ENCODE assay signal across 28 cellular contexts in genomic region chr17:18203308-18203707, GRCh38. TPM values are rescaled to one million over a fixed set of nuclear protein-coding genes. Genes with fewer than 3 reads are reported as not detected.
DNase-seq lines count a peak whose midpoint lies in the region; ATAC-seq, FAIRE-seq and TF ChIP-seq lines count a peak whose summit lies in the region.
"Had no signal": no experiment of that assay in that cellular context is flagged by ENCODE, and none has a peak within 500 bp of the region (broad histone marks: within the 10 kb centered on the region; RNA-seq: fewer than 3 reads in every experiment).

No MANE protein-coding gene starts in this region.

- FAIRE-seq in A549 (lab: Jason Lieb, UNC) (peak; percentile 59), astrocyte (lab: Jason Lieb, UNC) (no peak)
- FAIRE-seq: GM12892, keratinocyte had no signal

- CTCF ChIA-PET in A549 (lab: Yijun Ruan, JAX) = interaction anchor here (0.6 to 13.0 kb wide), 9 partner anchors 12 to 587 kb away, joined by 3 to 106 read pairs (median 3); no protein-coding TSS in a partner anchor

- H3K36me3 Mint-ChIP-seq in GM23338 (ENCODE audit: low read depth) = peaks cover 24% of the 10 kb centered on the region
- H3K36me3 Mint-ChIP-seq in astrocyte (ENCODE audit: low read depth, unreplicated experiment) = peaks cover 19% of the 10 kb centered on the region
- peaks cover 25% of the 10 kb centered on the region for H3K36me3 Mint-ChIP-seq in memory B cell
- H3K36me3 Mint-ChIP-seq: natural killer cell had no signal

- peak overlapping the region; percentile 72; the same call in 1 of the 2 replicates for H3K27ac Mint-ChIP-seq in GM23338
- H3K27ac Mint-ChIP-seq in astrocyte (ENCODE audit: unreplicated experiment) = peak overlapping the region; percentile 69
- H3K27ac Mint-ChIP-seq in memory B cell = peak overlapping the region; percentile 74
- H3K27ac Mint-ChIP-seq: activated T-helper 2 cell treated with anti-CD3 and anti-CD28 coated beads, Interferon-gamma antibody, Interleukin-2, Interleukin-4, amounts not matched to agents 10 μg/mL and 5 μg/mL and 100 μg/mL, durations not matched to agents 14 hours and 24 hours and 36 hours had no signal

- H3K4me2 ChIP-seq in A549 (no peak overlapping the region; the same call in 2 of the 3 replicates), GM23338 (no peak overlapping the region), astrocyte (ENCODE audit: low read length) (no peak overlapping the region)

- H3K27me3 Mint-ChIP-seq in GM23338 (ENCODE audit: insufficient read depth, low read depth, poor library complexity) (peaks cover 3% of the 10 kb centered on the region), astrocyte (ENCODE audit: low read depth, unreplicated experiment) (no peaks in the 10 kb centered on the region), memory B cell (no peaks in the 10 kb centered on the region)

- TF ChIP-seq EP300 in A549 (IDR thresholded peaks at IDR 0.05) = no peak

- H3K9me3 Mint-ChIP-seq in GM23338 = no peaks in the 10 kb centered on the region
- H3K9me3 Mint-ChIP-seq in astrocyte (ENCODE audit: unreplicated experiment) = no peaks in the 10 kb centered on the region
- no peaks in the 10 kb centered on the region for H3K9me3 Mint-ChIP-seq in memory B cell
- H3K9me3 Mint-ChIP-seq: activated T-helper 2 cell treated with anti-CD3 and anti-CD28 coated beads, Interferon-gamma antibody, Interleukin-2, Interleukin-4, amounts not matched to agents 10 μg/mL and 5 μg/mL and 100 μg/mL, durations not matched to agents 14 hours and 24 hours and 36 hours; CD14-positive monocyte; natural killer cell had no signal

- no peak for DNase-seq in A549 (ENCODE audit: low read depth in 1 of 2, low spot score in 1 of 2)
- DNase-seq in GM23338 (ENCODE audit: low spot score) = no peak
- no peak for DNase-seq in astrocyte (ENCODE audit: low read depth)
- no peak for DNase-seq in memory B cell (ENCODE audit: low spot score in 2 of 2)
- no peak for DNase-seq in mesenteric fat pad (ENCODE audit: low spot score)
- DNase-seq in DMS53 (lab: John Stamatoyannopoulos, UW) = no peak
- DNase-seq: activated CD4-positive, alpha-beta T cell treated with anti-CD3 and anti-CD28 coated beads for 1 hour; central memory CD4-positive, alpha-beta T cell; dorsolateral prefrontal cortex; foreskin keratinocyte; hippocampal formation; mesenchymal stem cell; MM.1S; natural killer cell; NCI-H1436 treated with DMSO at 0.1 percent for 48 hours; NCI-H524 treated with DMSO at 0.1 percent for 48 hours; SHP77; stimulated activated CD4-positive, alpha-beta T cell treated with anti-CD3 and anti-CD28 coated beads, Interleukin-2, amount 100 ng/mL, for 24 hours; stimulated activated naive CD4-positive, alpha-beta T cell had no signal

- TF ChIP-seq RAD21 in A549 (conservative IDR thresholded peaks at IDR 0.05 in 1 of 2, IDR thresholded peaks at IDR 0.05 in 1 of 2) = no peak

- H3K9me3 ChIP-seq in A549 (no peaks in the 10 kb centered on the region), astrocyte (ENCODE audit: insufficient read depth, low read depth, low read length) (no peaks in the 10 kb centered on the region)
- H3K9me3 ChIP-seq: thoracic aorta had no signal

- 65% methylated on average over 7 of the region's 7 CpGs for WGBS in A549 (ENCODE audit: missing lambda C conversion rate)

- no peak overlapping the region for H3K4me3 ChIP-seq in A549
- H3K4me3 ChIP-seq in GM23338 = no peak overlapping the region
- no peak overlapping the region for H3K4me3 ChIP-seq in astrocyte (ENCODE audit: insufficient read depth, low read depth, low read length)
- H3K4me3 ChIP-seq: dorsolateral prefrontal cortex, thoracic aorta had no signal

- H3K27me3 ChIP-seq in GM23338 (ENCODE audit: insufficient read depth) = no peaks in the 10 kb centered on the region
- no peaks in the 10 kb centered on the region for H3K27me3 ChIP-seq in astrocyte (ENCODE audit: insufficient read depth, low read length)
- H3K27me3 ChIP-seq: dorsolateral prefrontal cortex, foreskin keratinocyte had no signal

- TF ChIP-seq CTCF in A549 (IDR thresholded peaks at IDR 0.05) (no peak), GM23338 (conservative IDR thresholded peaks at IDR 0.05; ENCODE audit: low read depth in 2 of 2) (no peak), astrocyte (IDR thresholded peaks at IDR 0.05; ENCODE audit: insufficient read depth, low read depth, low read length) (no peak)

- ATAC-seq in A549 (peak in 1 of 2 experiments; percentile 50; a peak in 2 of 6 replicates), GM23338 (peak; percentile 85), memory B cell (ENCODE audit: low read depth) (no peak), GM19455 (IDR thresholded peaks at IDR 0.05; ENCODE audit: unreplicated experiment) (no peak), HG03175 (IDR thresholded peaks at IDR 0.05; ENCODE audit: unreplicated experiment) (no peak)
- ATAC-seq: foreskin keratinocyte, natural killer cell had no signal

- POLR2A ChIA-PET in A549 (lab: Yijun Ruan, JAX) = interaction anchor here (1.3 kb wide), 1 partner anchor 20 kb away, joined by 5 read pairs; the partner anchor contains the start of gene ALKBH5

- no peak overlapping the region for H2AFZ ChIP-seq in GM23338
- no peak overlapping the region for H2AFZ ChIP-seq in astrocyte (ENCODE audit: low read depth, low read length)
- H2AFZ ChIP-seq: parathyroid adenoma had no signal

- no peak overlapping the region for H3K9ac ChIP-seq in astrocyte (ENCODE audit: low read length)
- H3K9ac ChIP-seq: parathyroid adenoma had no signal

- H3K27ac ChIP-seq in A549 (0 out of 6 replicates have a peak overlapping the region, but pooled peaks of 1 of the 2 experiments have one; percentile 6), GM23338 (ENCODE audit: low read depth) (no peak overlapping the region), astrocyte (ENCODE audit: low read depth, low read length) (no peak overlapping the region)
- H3K27ac ChIP-seq: foreskin keratinocyte, HL-60, parathyroid adenoma, thoracic aorta had no signal

- TF ChIP-seq POLR2A in A549 (IDR thresholded peaks at IDR 0.05; ENCODE audit: low read length) = no peak

- H3K4me1 ChIP-seq in A549 (peaks cover 14% of the 10 kb centered on the region), GM23338 (ENCODE audit: insufficient read depth) (no peaks in the 10 kb centered on the region), astrocyte (ENCODE audit: insufficient read depth, low read length) (no peaks in the 10 kb centered on the region)

- H3F3A ChIP-seq in GM23338 (replicated peaks; ENCODE audit: low read depth) = 0 out of 2 replicates have a peak, but pooled peaks cover 2% of the 10 kb centered on the region

- H3K4me1 Mint-ChIP-seq in GM23338 = peaks cover 4% of the 10 kb centered on the region; the same call in 2 of the 3 replicates
- no peaks in the 10 kb centered on the region for H3K4me1 Mint-ChIP-seq in astrocyte (ENCODE audit: low read depth, unreplicated experiment)
- peaks cover 15% of the 10 kb centered on the region for H3K4me1 Mint-ChIP-seq in memory B cell

- H3K36me3 ChIP-seq in GM23338 (ENCODE audit: insufficient read depth) (peaks cover 11% of the 10 kb centered on the region; the same call in 1 of the 2 replicates), astrocyte (ENCODE audit: insufficient read depth, low read length) (peaks cover 34% of the 10 kb centered on the region)

- H4K20me1 ChIP-seq in GM23338 (replicated peaks; ENCODE audit: insufficient read depth) (peaks cover 51% of the 10 kb centered on the region), astrocyte (ENCODE audit: insufficient read depth, low read length) (peaks cover 85% of the 10 kb centered on the region)

- no peaks in the 10 kb centered on the region for H3K9me2 ChIP-seq in GM23338 (ENCODE audit: insufficient read depth)

- H3K79me2 ChIP-seq in GM23338 (replicated peaks; ENCODE audit: insufficient read depth) = peaks cover 58% of the 10 kb centered on the region
- H3K79me2 ChIP-seq in astrocyte (ENCODE audit: insufficient read depth, low read length) = peaks cover 77% of the 10 kb centered on the region

- H3K4me3 Mint-ChIP-seq in GM23338 (no peak overlapping the region), astrocyte (ENCODE audit: unreplicated experiment) (no peak overlapping the region), memory B cell (no peak overlapping the region)
- H3K4me3 Mint-ChIP-seq: CD14-positive monocyte, natural killer cell had no signal

RNA-seq across cellular contexts. Expression of gene ALKBH5, which starts 19.7 kb away (rescaled TPM):
- polyA plus RNA-seq in A549 (2011; rRNA removed) = 99.2 and 105 TPM in 2 replicates
- 69.5 and 90.7 TPM in 2 replicates for polyA plus RNA-seq in A549 (2012; cell fraction: cytosol; rRNA removed)
- polyA plus RNA-seq in A549 (2012; cell fraction: nucleus; rRNA removed) = 47.9 and 50.7 TPM in 2 replicates
- 52.5 to 57.9 TPM (median 54.2 TPM) in 3 replicates for polyA plus RNA-seq in A549 (2017; fragmentation: RNase III; extraction: RNeasy Plus Mini Kit Qiagen cat#74134 plus additional on column Dnase treatment)
- polyA minus RNA-seq in A549 (2011; rRNA and poly(A)+ RNA removed) = 158 and 192 TPM in 2 replicates
- total RNA-seq in GM23338 (2014; rRNA removed; shearing (Covaris generic)) = 103 and 117 TPM in 2 replicates
- 32.2 TPM in 2 replicates for polyA plus RNA-seq in GM23338 (2016; fragmentation: Nextera tagmentation; extraction: Ambion mirVana)
- 92.6 and 104 TPM in 2 replicates for total RNA-seq in astrocyte
- total RNA-seq in mesenteric fat pad = 86.9 TPM

RNA-seq across cellular contexts. Expression of gene LLGL1, which starts 22.1 kb away (rescaled TPM):
- 11.2 and 13.1 TPM in 2 replicates for polyA plus RNA-seq in A549 (2011; rRNA removed)
- 26.7 and 42.5 TPM in 2 replicates for polyA plus RNA-seq in A549 (2012; cell fraction: cytosol; rRNA removed)
- 42.1 and 57.8 TPM in 2 replicates for polyA plus RNA-seq in A549 (2012; cell fraction: nucleus; rRNA removed)
- 15.5 to 19.3 TPM (median 18.9 TPM) in 3 replicates for polyA plus RNA-seq in A549 (2017; fragmentation: RNase III; extraction: RNeasy Plus Mini Kit Qiagen cat#74134 plus additional on column Dnase treatment)
- 13.9 and 20.5 TPM in 2 replicates for polyA minus RNA-seq in A549 (2011; rRNA and poly(A)+ RNA removed)
- total RNA-seq in GM23338 (2014; rRNA removed; shearing (Covaris generic)) = 118 and 129 TPM in 2 replicates
- polyA plus RNA-seq in GM23338 (2016; fragmentation: Nextera tagmentation; extraction: Ambion mirVana) = 5.9 TPM in 2 replicates
- 43.5 and 44.6 TPM in 2 replicates for total RNA-seq in astrocyte
- 12.0 TPM for total RNA-seq in mesenteric fat pad

RNA-seq across cellular contexts. Expression of gene FLII, which starts 55.2 kb away (rescaled TPM):
- polyA plus RNA-seq in A549 (2011; rRNA removed) = 280 and 299 TPM in 2 replicates
- 403 and 473 TPM in 2 replicates for polyA plus RNA-seq in A549 (2012; cell fraction: cytosol; rRNA removed)
- polyA plus RNA-seq in A549 (2012; cell fraction: nucleus; rRNA removed) = 1,130 and 1,454 TPM in 2 replicates
- polyA plus RNA-seq in A549 (2017; fragmentation: RNase III; extraction: RNeasy Plus Mini Kit Qiagen cat#74134 plus additional on column Dnase treatment) = 222 to 265 TPM (median 253 TPM) in 3 replicates
- polyA minus RNA-seq in A549 (2011; rRNA and poly(A)+ RNA removed) = 463 and 500 TPM in 2 replicates
- 262 and 373 TPM in 2 replicates for total RNA-seq in GM23338 (2014; rRNA removed; shearing (Covaris generic))
- 173 and 175 TPM in 2 replicates for polyA plus RNA-seq in GM23338 (2016; fragmentation: Nextera tagmentation; extraction: Ambion mirVana)
- 227 and 257 TPM in 2 replicates for total RNA-seq in astrocyte
- total RNA-seq in mesenteric fat pad = 269 TPM

RNA-seq across cellular contexts. Expression of gene MIEF2, which starts 57.2 kb away (rescaled TPM):
- polyA plus RNA-seq in A549 (2011; rRNA removed) = 3.7 and 4.3 TPM in 2 replicates
- polyA plus RNA-seq in A549 (2012; cell fraction: cytosol; rRNA removed) = 9.8 and 11.4 TPM in 2 replicates
- 49.8 and 52.9 TPM in 2 replicates for polyA plus RNA-seq in A549 (2012; cell fraction: nucleus; rRNA removed)
- 6.0 to 8.5 TPM (median 7.0 TPM) in 3 replicates for polyA plus RNA-seq in A549 (2017; fragmentation: RNase III; extraction: RNeasy Plus Mini Kit Qiagen cat#74134 plus additional on column Dnase treatment)
- polyA minus RNA-seq in A549 (2011; rRNA and poly(A)+ RNA removed) = 5.7 and 6.7 TPM in 2 replicates
- 24.9 and 26.5 TPM in 2 replicates for total RNA-seq in GM23338 (2014; rRNA removed; shearing (Covaris generic))
- polyA plus RNA-seq in GM23338 (2016; fragmentation: Nextera tagmentation; extraction: Ambion mirVana) = 4.9 and 8.2 TPM in 2 replicates
- total RNA-seq in astrocyte = 11.6 and 14.1 TPM in 2 replicates
- 4.6 TPM for total RNA-seq in mesenteric fat pad
